ENCODE assay signal across 17 cellular contexts in the genomic region with DNA sequence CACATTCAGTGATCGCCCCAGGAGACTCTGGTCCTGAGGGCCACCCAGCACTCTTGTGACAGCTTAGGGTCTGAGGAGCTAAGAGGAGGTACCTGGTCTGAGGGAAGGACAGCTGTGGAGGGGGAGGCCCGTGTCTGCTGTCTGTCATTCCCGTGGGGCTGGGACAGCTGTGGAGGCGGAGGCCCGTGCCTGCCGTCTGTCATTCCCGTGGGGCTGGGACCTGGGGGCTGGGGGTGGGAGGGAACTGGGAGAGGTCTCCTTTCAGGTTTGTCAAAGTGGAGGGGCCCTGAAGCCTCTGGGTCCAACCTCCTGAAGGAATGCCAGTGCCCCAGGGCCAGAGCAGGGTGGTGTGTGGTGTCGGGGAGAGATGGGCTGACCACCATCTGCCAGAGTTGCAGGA. TPM values are rescaled to one million over a fixed set of nuclear protein-coding genes. Genes with fewer than 3 reads are reported as not detected.
DNase-seq lines count a peak whose midpoint lies in the region; ATAC-seq and TF ChIP-seq lines count a peak whose summit lies in the region.
"Had no signal": no experiment of that assay in that cellular context is flagged by ENCODE, and none has a peak within 500 bp of the region (broad histone marks: within the 10 kb centered on the region; RNA-seq: fewer than 3 reads in every experiment).

No MANE protein-coding gene starts in this region.

- no peaks in the 10 kb centered on the region for H3F3A ChIP-seq in GM23248 (ENCODE audit: insufficient read depth)

- H3K9me3 ChIP-seq in right cardiac atrium (ENCODE audit: control insufficient read depth, low read length) (no peaks in the 10 kb centered on the region), heart left ventricle (peaks cover 0 to 13% (median 3%) of the 10 kb centered on the region in 12 donors), ascending aorta (peaks cover 0 to 5% of the 10 kb centered on the region in 2 donors), GM23248 (ENCODE audit: low read depth) (no peaks in the 10 kb centered on the region)

- H3K4me3 ChIP-seq in right cardiac atrium (ENCODE audit: low read length) (no peak overlapping the region), heart left ventricle (no peak overlapping the region), ascending aorta (no peak overlapping the region), GM23248 (no peak overlapping the region)
- H3K4me3 ChIP-seq: BLaER1 treated with 17β-estradiol and CSF1 and Interleukin-3, amounts not matched to agents 10 nM and 100 nM; SJCRH30 had no signal

- H3K9me2 ChIP-seq in GM23248 (ENCODE audit: insufficient read depth): no peaks in the 10 kb centered on the region

- in situ Hi-C loops in GM23248 (cut with MboI): no loop called here

- peak in 2 of 3 donors; percentile 3 to 20 for DNase-seq in right cardiac atrium
- DNase-seq in heart left ventricle: no peak
- no peak for DNase-seq in ascending aorta (ENCODE audit: low spot score in 2 of 2)
- DNase-seq in GM23248: no peak
- no peak for DNase-seq in NCI-H82 (lab: John Stamatoyannopoulos, UW)
- DNase-seq: CD4-positive, alpha-beta T cell; DND-41; IMR-90; KG1; MM.1S; NCI-H510A treated with DMSO at 0.1 percent for 48 hours had no signal

- TF ChIP-seq CTCF in heart left ventricle (IDR thresholded peaks at IDR 0.05) (no peak), ascending aorta (IDR thresholded peaks at IDR 0.05) (no peak)

- no peak for TF ChIP-seq POLR2A in heart left ventricle (IDR thresholded peaks at IDR 0.05)

- H3K4me1 ChIP-seq in right cardiac atrium (ENCODE audit: control insufficient read depth, insufficient read depth, low read length) (no peaks in the 10 kb centered on the region), heart left ventricle (peaks cover 0 to 8% (median 0%) of the 10 kb centered on the region in 12 donors), ascending aorta (peaks cover 9 to 40% of the 10 kb centered on the region in 2 donors), GM23248 (ENCODE audit: insufficient read depth) (no peaks in the 10 kb centered on the region)

- no peak overlapping the region for H3K27ac ChIP-seq in right cardiac atrium (ENCODE audit: low read length)
- no peak overlapping the region for H3K27ac ChIP-seq in heart left ventricle
- H3K27ac ChIP-seq in ascending aorta: peak overlapping the region; percentile 74 to 86
- peak overlapping the region; percentile 72 for H3K27ac ChIP-seq in temporal lobe (ENCODE audit: low read depth, low read length)
- H3K27ac ChIP-seq in GM23248: no peak overlapping the region
- H3K27ac ChIP-seq: BLaER1 treated with 17β-estradiol and CSF1 and Interleukin-3, amounts not matched to agents 10 nM and 100 nM; SJCRH30 had no signal

- H3K9ac ChIP-seq in GM23248: no peak overlapping the region
- H3K9ac ChIP-seq: BLaER1 treated with 17β-estradiol and CSF1 and Interleukin-3, amounts not matched to agents 10 nM and 100 nM had no signal

- 55% methylated on average over 8 of the region's 8 CpGs for WGBS in right cardiac atrium
- WGBS in heart left ventricle, 4 donors: 38 to 49% (median 41%) methylated on average over 8 of the region's 8 CpGs
- 26 to 39% methylated on average over 7 to 8 of the region's 8 CpGs for WGBS in GM23248 (ENCODE audit: low coverage in 1 of 2, low lambda C conversion rate in 2 of 2, missing lambda C conversion rate in 2 of 2), 2 experiments

- intact Hi-C loops in right cardiac atrium (cut with DNase I): no loop called here
- intact Hi-C loops in heart left ventricle (cut with DNase I): no loop called here
- intact Hi-C loops in ascending aorta (cut with DNase I): loop anchor here (1.0 to 5.0 kb wide), 2 partner anchors 13 to 64 kb away; no protein-coding TSS in a partner anchor

- H2AFZ ChIP-seq in GM23248: no peak overlapping the region

- no peak overlapping the region for H3K4me2 ChIP-seq in GM23248 (ENCODE audit: unreplicated experiment)

- H3K79me2 ChIP-seq in GM23248 (ENCODE audit: insufficient read depth): no peaks in the 10 kb centered on the region

- H3K36me3 ChIP-seq in heart left ventricle (no peaks in the 10 kb centered on the region), ascending aorta (no peaks in the 10 kb centered on the region), GM23248 (ENCODE audit: low read depth) (no peaks in the 10 kb centered on the region)
- H3K36me3 ChIP-seq: BLaER1 treated with 17β-estradiol and CSF1 and Interleukin-3, amounts not matched to agents 10 nM and 100 nM; SJCRH30 had no signal

- H3K27me3 ChIP-seq in right cardiac atrium (ENCODE audit: control insufficient read depth, insufficient read depth): no peaks in the 10 kb centered on the region
- H3K27me3 ChIP-seq in heart left ventricle: peaks cover 13 to 70% (median 32%) of the 10 kb centered on the region in 9 donors
- no peaks in the 10 kb centered on the region for H3K27me3 ChIP-seq in ascending aorta
- H3K27me3 ChIP-seq in GM23248 (replicated peaks; ENCODE audit: insufficient read depth): peaks cover 29% of the 10 kb centered on the region

- ATAC-seq in right cardiac atrium: no peak
- no peak for ATAC-seq in heart left ventricle
- no peak for ATAC-seq in esophagus mucosa
- ATAC-seq: HCT116 had no signal

- H4K20me1 ChIP-seq in GM23248 (ENCODE audit: insufficient read depth): no peaks in the 10 kb centered on the region

RNA-seq across cellular contexts. Expression of a gene that starts 45.0 kb away (rescaled TPM):
- 1 to 10 TPM; 3.0 to 4.6 (median 3.5) TPM for total RNA-seq in right cardiac atrium
- 4.8 TPM for polyA plus RNA-seq in right cardiac atrium
- 1 to 10 TPM; 3.4 to 7.7 (median 5.6) TPM for total RNA-seq in heart left ventricle
- 1 to 10 TPM; 3.9 to 4.2 TPM for polyA plus RNA-seq in heart left ventricle
- 46.1 TPM for total RNA-seq in ascending aorta
- 1.5 TPM for total RNA-seq in temporal lobe
- total RNA-seq in GM23248 (2014; rRNA removed; shearing (Covaris generic)): 2.2 and 3.9 TPM in 2 replicates
- 0.09 and 0.14 TPM in 2 replicates for polyA plus RNA-seq in GM23248 (2016; fragmentation: Nextera tagmentation; extraction: Ambion mirVana)
- 0.60 TPM for total RNA-seq in esophagus mucosa
- total RNA-seq: CD4-positive, alpha-beta T cell had no signal
- polyA plus RNA-seq: AG04450 had no signal

Comparison
In these comparisons a context has a peak if more than half of its experiments do, and no peak if none do; other contexts are left out.
1. DNase-seq: peak in right cardiac atrium (2 of 3); none in heart left ventricle (0 of 5), ascending aorta (0 of 2), GM23248 (single experiment) and NCI-H82 (single experiment).
2. H3K27ac ChIP-seq: peak in ascending aorta (2 of 2) and temporal lobe (single experiment); none in right cardiac atrium (single experiment), heart left ventricle (0 of 12) and GM23248 (single experiment).